9 cellular contexts compared by ENCODE assay signal in genomic region chr3:14413381-14414071, GRCh38. TPM values are rescaled to one million over a fixed set of nuclear protein-coding genes. Genes with fewer than 3 reads are reported as not detected.
DNase-seq lines count a peak whose midpoint lies in the region; TF ChIP-seq lines count a peak whose summit lies in the region.
"Had no signal": no experiment of that assay in that cellular context is flagged by ENCODE, and none has a peak within 500 bp of the region (broad histone marks: within the 10 kb centered on the region; RNA-seq: fewer than 3 reads in every experiment).

No MANE protein-coding gene starts in this region.

- H3K4me1 ChIP-seq in PC-9 (replicated peaks; ENCODE audit: insufficient read depth) (peaks cover 85% of the 10 kb centered on the region), smooth muscle cell (ENCODE audit: low read depth) (peaks cover 24% of the 10 kb centered on the region)

- no peak overlapping the region for H3K4me3 Mint-ChIP-seq in endothelial cell (ENCODE audit: unreplicated experiment)

- peaks cover 32% of the 10 kb centered on the region; the same call in 1 of the 2 replicates for H3K36me3 ChIP-seq in PC-9 (ENCODE audit: low read depth)
- H3K36me3 ChIP-seq in smooth muscle cell (ENCODE audit: low read depth): no peaks in the 10 kb centered on the region

- H4K20me1 ChIP-seq in PC-9 (ENCODE audit: insufficient read depth): no peaks in the 10 kb centered on the region
- no peaks in the 10 kb centered on the region for H4K20me1 ChIP-seq in smooth muscle cell (ENCODE audit: low read depth)

- H3F3A ChIP-seq in PC-9 (ENCODE audit: insufficient read depth, low read depth) (peaks cover 54% of the 10 kb centered on the region), smooth muscle cell (ENCODE audit: low read depth) (peaks cover 4% of the 10 kb centered on the region)

- H3K9me2 ChIP-seq in PC-9 (ENCODE audit: insufficient read depth): no peaks in the 10 kb centered on the region

- BruUV-seq in PC-9 (replicated peaks; lab: Mats Ljungman, UMichigan): no TSS peak

- CTCF ChIA-PET in PC-9 (lab: Charles Lee): no interaction called here

- no peak for TF ChIP-seq CTCF in PC-9 (conservative IDR thresholded peaks at IDR 0.05)
- TF ChIP-seq CTCF in smooth muscle cell (IDR thresholded peaks at IDR 0.05; ENCODE audit: borderline replicate concordance, insufficient read depth, poor library complexity, severe bottlenecking): no peak
- TF ChIP-seq CTCF in endothelial cell (IDR thresholded peaks at IDR 0.05; ENCODE audit: unreplicated experiment): no peak

- no peak overlapping the region for H2AFZ ChIP-seq in PC-9
- H2AFZ ChIP-seq in smooth muscle cell (ENCODE audit: low read depth): no peak overlapping the region

- POLR2A ChIA-PET in PC-9 (lab: Charles Lee; ENCODE audit: unreplicated experiment): no interaction called here

- H3K27me3 ChIP-seq in PC-9 (ENCODE audit: insufficient read depth, low read depth): no peaks in the 10 kb centered on the region
- no peaks in the 10 kb centered on the region for H3K27me3 ChIP-seq in smooth muscle cell (ENCODE audit: low read depth)

- intact Hi-C loops in PC-9 (cut with micrococcal nuclease; ENCODE audit: unreplicated experiment): loop anchor here (1.0 kb wide), 1 partner anchor 152 kb away; no protein-coding TSS in a partner anchor

- peaks cover 18% of the 10 kb centered on the region for H3K36me3 Mint-ChIP-seq in endothelial cell (ENCODE audit: low read depth, unreplicated experiment)

- peak overlapping the region; percentile 45 for H3K4me2 ChIP-seq in PC-9
- peak overlapping the region; percentile 57 for H3K4me2 ChIP-seq in smooth muscle cell

- H3K9me3 Mint-ChIP-seq in endothelial cell (ENCODE audit: unreplicated experiment): no peaks in the 10 kb centered on the region

- H3K9me3 ChIP-seq in PC-9 (ENCODE audit: insufficient read depth, low read depth) (no peaks in the 10 kb centered on the region), smooth muscle cell (replicated peaks; ENCODE audit: low read depth) (no peaks in the 10 kb centered on the region)

- H3K27me3 Mint-ChIP-seq in endothelial cell (ENCODE audit: unreplicated experiment): peaks cover 7% of the 10 kb centered on the region

- H3K27ac ChIP-seq in PC-9 (peak overlapping the region; percentile 99), smooth muscle cell (ENCODE audit: low read depth) (peak overlapping the region; percentile 69)

- peaks cover 85% of the 10 kb centered on the region for H3K79me2 ChIP-seq in PC-9 (ENCODE audit: low read depth)
- peaks cover 7% of the 10 kb centered on the region for H3K79me2 ChIP-seq in smooth muscle cell (ENCODE audit: low read depth)

- peaks cover 23% of the 10 kb centered on the region for H3K4me1 Mint-ChIP-seq in endothelial cell (ENCODE audit: unreplicated experiment)

- 30% methylated on average over 11 of the region's 11 CpGs for WGBS in smooth muscle cell (ENCODE audit: low lambda C conversion rate)

- peak; percentile 19 for DNase-seq in NCI-H510A treated with DMSO at 0.1 percent for 48 hours (lab: John Stamatoyannopoulos, UW)
- DNase-seq in NCI-H510A (lab: John Stamatoyannopoulos, UW): no peak
- DNase-seq in PC-9: peak; percentile 54 to 56
- peak; percentile 48 for DNase-seq in fibroblast of peridontal ligament (ENCODE audit: extremely low read depth)
- DNase-seq in smooth muscle cell (lab: John Stamatoyannopoulos, UW; ENCODE audit: unreplicated experiment): no peak
- DNase-seq in endothelial cell (ENCODE audit: low spot score): no peak
- DNase-seq in stimulated activated CD4-positive, alpha-beta T cell treated with anti-CD3 and anti-CD28 coated beads, Interleukin-4, amount 100 ng/mL, for 4 hours: no peak
- no peak for DNase-seq in effector CD8-positive, alpha-beta T cell (lab: John Stamatoyannopoulos, UW)
- DNase-seq: NCI-H1694 treated with DMSO at 0.1 percent for 48 hours had no signal

- H3K9ac ChIP-seq in smooth muscle cell (ENCODE audit: low read depth): no peak overlapping the region

- H3K4me3 ChIP-seq in PC-9: no peak overlapping the region
- H3K4me3 ChIP-seq in smooth muscle cell: no peak overlapping the region

- no peak overlapping the region for H3K27ac Mint-ChIP-seq in endothelial cell (ENCODE audit: unreplicated experiment)

RNA-seq across cellular contexts. Expression of gene SLC6A6, which starts 11.1 kb away (rescaled TPM):
- total RNA-seq in PC-9 (2021): 84.9 and 122 TPM in 2 replicates
- 11.7 and 13.9 TPM in 2 replicates for total RNA-seq in smooth muscle cell
- polyA plus RNA-seq in smooth muscle cell: 8.5 and 9.4 TPM in 2 replicates
- total RNA-seq in endothelial cell (ENCODE audit: unreplicated experiment): 46.3 TPM

Comparison
In these comparisons a context has a peak if more than half of its experiments do, and no peak if none do; other contexts are left out.
1. DNase-seq: peak in NCI-H510A treated with DMSO at 0.1 percent for 48 hours (single experiment), PC-9 (2 of 2) and fibroblast of peridontal ligament (single experiment); none in NCI-H510A (single experiment), smooth muscle cell (single experiment), endothelial cell (single experiment), stimulated activated CD4-positive, alpha-beta T cell treated with anti-CD3 and anti-CD28 coated beads, Interleukin-4, amount 100 ng/mL, for 4 hours (0 of 2) and effector CD8-positive, alpha-beta T cell (single experiment).